In genomic region chr1:67833595-67833926, GRCh38 we compare ENCODE assay signal across 8 cellular contexts. TPM values are rescaled to one million over a fixed set of nuclear protein-coding genes. Genes with fewer than 3 reads are reported as not detected.
DNase-seq lines count a peak whose midpoint lies in the region; ATAC-seq and TF ChIP-seq lines count a peak whose summit lies in the region.

No MANE protein-coding gene starts in this region.

- H3K36me3 ChIP-seq in neural progenitor cell = no peaks in the 10 kb centered on the region

- H3K27me3 ChIP-seq in neural progenitor cell = peaks cover 45% of the 10 kb centered on the region

- no peak overlapping the region for H3K27ac Mint-ChIP-seq in neural progenitor cell

- POLR2A ChIA-PET in RWPE1 (lab: Yijun Ruan, JAX; ENCODE audit: low non-redundant PET) = no interaction called here

- peaks cover 35% of the 10 kb centered on the region for H3K4me1 Mint-ChIP-seq in neural progenitor cell

- no peaks in the 10 kb centered on the region for H4K20me1 ChIP-seq in neural progenitor cell (ENCODE audit: low read depth)

- peak overlapping the region; percentile 94 for H3K27ac ChIP-seq in RWPE1
- no peak overlapping the region for H3K27ac ChIP-seq in neural progenitor cell

- ATAC-seq in GM18511 (IDR thresholded peaks at IDR 0.05; ENCODE audit: unreplicated experiment) (peak; percentile 6), esophagus mucosa (peak; percentile 3), GM21360 (IDR thresholded peaks at IDR 0.05; ENCODE audit: unreplicated experiment) (no peak)

- H3K27me3 Mint-ChIP-seq in neural progenitor cell (ENCODE audit: insufficient read depth, low read depth) = peaks cover 2% of the 10 kb centered on the region

- peaks cover 26% of the 10 kb centered on the region for H3F3A ChIP-seq in neural progenitor cell (ENCODE audit: low read depth)

- no peak overlapping the region for H3K9ac ChIP-seq in neural progenitor cell

- peak overlapping the region; percentile 79 for H3K4me3 ChIP-seq in neural progenitor cell

- peaks cover 22% of the 10 kb centered on the region for H3K79me2 ChIP-seq in neural progenitor cell (ENCODE audit: low read depth)

- peak overlapping the region; percentile 87 for H3K4me2 ChIP-seq in neural progenitor cell

- no peak for DNase-seq in RWPE1 (ENCODE audit: low spot score)
- peak; percentile 21 for DNase-seq in neural progenitor cell (ENCODE audit: low spot score)
- DNase-seq in HT-29 (ENCODE audit: low spot score) = no peak
- DNase-seq in NCI-H1417 (lab: John Stamatoyannopoulos, UW) = no peak
- no peak for DNase-seq in NCI-H146 (lab: John Stamatoyannopoulos, UW)

- peaks cover 1% of the 10 kb centered on the region for H3K36me3 Mint-ChIP-seq in neural progenitor cell

- peak overlapping the region; percentile 99 for H2AFZ ChIP-seq in neural progenitor cell (replicated peaks)

- TF ChIP-seq CTCF in RWPE1 (conservative IDR thresholded peaks at IDR 0.05; ENCODE audit: low read depth) (no peak), neural progenitor cell (IDR thresholded peaks at IDR 0.05) (no peak)

- no peaks in the 10 kb centered on the region for H3K9me3 ChIP-seq in neural progenitor cell (ENCODE audit: low read depth)

- peaks cover 39% of the 10 kb centered on the region for H3K4me1 ChIP-seq in neural progenitor cell

- H3K4me3 Mint-ChIP-seq in neural progenitor cell = peak overlapping the region; percentile 95

- CTCF ChIA-PET in RWPE1 (lab: Yijun Ruan, JAX) = interaction anchor here (0.6 kb wide), 2 partner anchors 158 to 544 kb away, joined by 3 to 4 read pairs; no protein-coding TSS in a partner anchor

- no peaks in the 10 kb centered on the region for H3K9me3 Mint-ChIP-seq in neural progenitor cell

RNA-seq across cellular contexts. Expression of gene GNG12, which starts 0.3 kb away (rescaled TPM):
- 73.2 TPM for total RNA-seq in esophagus mucosa
- 30.3 and 44.5 TPM in 2 replicates for total RNA-seq in neural progenitor cell (ENCODE audit: low replicate concordance)
- 31.1 and 32.1 TPM in 2 replicates for total RNA-seq in HT-29 (2014; rRNA removed; shearing (Covaris generic))
